ENCODE assay signal across 1 cellular context in genomic region chr15:85753261-85753660, GRCh38.
TF ChIP-seq lines count a peak whose summit lies in the region.

No MANE protein-coding gene starts in this region.

TF ChIP-seq in GM23338, 12 proteins besides CTCF, POLR2A, EP300 and RAD21 (continued from another document):
- TF ChIP-seq, protein P1, sequence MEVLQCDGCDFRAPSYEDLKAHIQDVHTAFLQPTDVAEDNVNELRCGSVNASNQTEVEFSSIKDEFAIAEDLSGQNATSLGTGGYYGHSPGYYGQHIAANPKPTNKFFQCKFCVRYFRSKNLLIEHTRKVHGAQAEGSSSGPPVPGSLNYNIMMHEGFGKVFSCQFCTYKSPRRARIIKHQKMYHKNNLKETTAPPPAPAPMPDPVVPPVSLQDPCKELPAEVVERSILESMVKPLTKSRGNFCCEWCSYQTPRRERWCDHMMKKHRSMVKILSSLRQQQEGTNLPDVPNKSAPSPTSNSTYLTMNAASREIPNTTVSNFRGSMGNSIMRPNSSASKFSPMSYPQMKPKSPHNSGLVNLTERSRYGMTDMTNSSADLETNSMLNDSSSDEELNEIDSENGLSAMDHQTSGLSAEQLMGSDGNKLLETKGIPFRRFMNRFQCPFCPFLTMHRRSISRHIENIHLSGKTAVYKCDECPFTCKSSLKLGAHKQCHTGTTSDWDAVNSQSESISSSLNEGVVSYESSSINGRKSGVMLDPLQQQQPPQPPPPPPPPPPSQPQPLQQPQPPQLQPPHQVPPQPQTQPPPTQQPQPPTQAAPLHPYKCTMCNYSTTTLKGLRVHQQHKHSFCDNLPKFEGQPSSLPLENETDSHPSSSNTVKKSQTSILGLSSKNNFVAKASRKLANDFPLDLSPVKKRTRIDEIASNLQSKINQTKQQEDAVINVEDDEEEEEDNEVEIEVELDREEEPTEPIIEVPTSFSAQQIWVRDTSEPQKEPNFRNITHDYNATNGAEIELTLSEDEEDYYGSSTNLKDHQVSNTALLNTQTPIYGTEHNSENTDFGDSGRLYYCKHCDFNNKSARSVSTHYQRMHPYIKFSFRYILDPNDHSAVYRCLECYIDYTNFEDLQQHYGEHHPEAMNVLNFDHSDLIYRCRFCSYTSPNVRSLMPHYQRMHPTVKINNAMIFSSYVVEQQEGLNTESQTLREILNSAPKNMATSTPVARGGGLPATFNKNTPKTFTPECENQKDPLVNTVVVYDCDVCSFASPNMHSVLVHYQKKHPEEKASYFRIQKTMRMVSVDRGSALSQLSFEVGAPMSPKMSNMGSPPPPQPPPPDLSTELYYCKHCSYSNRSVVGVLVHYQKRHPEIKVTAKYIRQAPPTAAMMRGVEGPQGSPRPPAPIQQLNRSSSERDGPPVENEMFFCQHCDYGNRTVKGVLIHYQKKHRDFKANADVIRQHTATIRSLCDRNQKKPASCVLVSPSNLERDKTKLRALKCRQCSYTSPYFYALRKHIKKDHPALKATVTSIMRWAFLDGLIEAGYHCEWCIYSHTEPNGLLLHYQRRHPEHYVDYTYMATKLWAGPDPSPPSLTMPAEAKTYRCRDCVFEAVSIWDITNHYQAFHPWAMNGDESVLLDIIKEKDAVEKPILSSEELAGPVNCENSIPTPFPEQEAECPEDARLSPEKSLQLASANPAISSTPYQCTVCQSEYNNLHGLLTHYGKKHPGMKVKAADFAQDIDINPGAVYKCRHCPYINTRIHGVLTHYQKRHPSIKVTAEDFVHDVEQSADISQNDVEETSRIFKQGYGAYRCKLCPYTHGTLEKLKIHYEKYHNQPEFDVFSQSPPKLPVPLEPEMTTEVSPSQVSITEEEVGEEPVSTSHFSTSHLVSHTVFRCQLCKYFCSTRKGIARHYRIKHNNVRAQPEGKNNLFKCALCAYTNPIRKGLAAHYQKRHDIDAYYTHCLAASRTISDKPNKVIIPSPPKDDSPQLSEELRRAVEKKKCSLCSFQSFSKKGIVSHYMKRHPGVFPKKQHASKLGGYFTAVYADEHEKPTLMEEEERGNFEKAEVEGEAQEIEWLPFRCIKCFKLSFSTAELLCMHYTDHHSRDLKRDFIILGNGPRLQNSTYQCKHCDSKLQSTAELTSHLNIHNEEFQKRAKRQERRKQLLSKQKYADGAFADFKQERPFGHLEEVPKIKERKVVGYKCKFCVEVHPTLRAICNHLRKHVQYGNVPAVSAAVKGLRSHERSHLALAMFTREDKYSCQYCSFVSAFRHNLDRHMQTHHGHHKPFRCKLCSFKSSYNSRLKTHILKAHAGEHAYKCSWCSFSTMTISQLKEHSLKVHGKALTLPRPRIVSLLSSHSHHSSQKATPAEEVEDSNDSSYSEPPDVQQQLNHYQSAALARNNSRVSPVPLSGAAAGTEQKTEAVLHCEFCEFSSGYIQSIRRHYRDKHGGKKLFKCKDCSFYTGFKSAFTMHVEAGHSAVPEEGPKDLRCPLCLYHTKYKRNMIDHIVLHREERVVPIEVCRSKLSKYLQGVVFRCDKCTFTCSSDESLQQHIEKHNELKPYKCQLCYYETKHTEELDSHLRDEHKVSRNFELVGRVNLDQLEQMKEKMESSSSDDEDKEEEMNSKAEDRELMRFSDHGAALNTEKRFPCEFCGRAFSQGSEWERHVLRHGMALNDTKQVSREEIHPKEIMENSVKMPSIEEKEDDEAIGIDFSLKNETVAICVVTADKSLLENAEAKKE (CRISPR knock-in tag; IDR thresholded peaks at IDR 0.05), result no peak
- TF ChIP-seq ZNF114 (CRISPR knock-in tag; IDR thresholded peaks at IDR 0.05) (no peak), CREB1 (CRISPR knock-in tag; IDR thresholded peaks at IDR 0.05; ENCODE audit: low read depth) (no peak), ZNF331 (CRISPR knock-in tag; IDR thresholded peaks at IDR 0.05; ENCODE audit: low read depth) (no peak), NANOG (IDR thresholded peaks at IDR 0.05; ENCODE audit: borderline replicate concordance) (no peak), REST (IDR thresholded peaks at IDR 0.05; ENCODE audit: unreplicated experiment) (no peak)
TF ChIP-seq in GM23338: peak in this region for 0.
